Comparison of ENCODE assay signal across 14 cellular contexts in genomic region chr2:20378341-20378740, GRCh38.
"Had no signal": no experiment of that assay in that cellular context is flagged by ENCODE, and none has a peak within 500 bp of the region (broad histone marks: within the 10 kb centered on the region; RNA-seq: fewer than 3 reads in every experiment).

No MANE protein-coding gene starts in this region.

- H3K27me3 Mint-ChIP-seq: activated naive CD4-positive, alpha-beta T cell treated with anti-CD3 and anti-CD28 coated beads, Interleukin-2, amount 50 U/mL, for 24 hours had no signal

- H3K27ac Mint-ChIP-seq: activated CD4-positive, alpha-beta memory T cell treated with anti-CD3 and anti-CD28 coated beads, Interleukin-2, amount 10 ng/mL, durations not matched to agents 7 days and 5 days; activated CD4-positive, alpha-beta T cell treated with anti-CD3 and anti-CD28 coated beads, Interleukin-2, amount 10 ng/mL, durations not matched to agents 24 days and 14 days; activated naive CD4-positive, alpha-beta T cell treated with anti-CD3 and anti-CD28 coated beads, Interleukin-2, amount 50 U/mL, for 24 hours; activated T-helper 1 cell treated with anti-CD3 and anti-CD28 coated beads, Interleukin-12 subunit alpha, Interleukin-12 subunit beta, Interleukin-2, Interleukin-4 antibody, amounts not matched to agents 30 ng/mL and 10 ng/mL and 1 ng/mL, durations not matched to agents 14 hours and 24 hours and 36 hours; natural killer cell; stimulated activated naive B cell treated with anti-CD40 and anti-IgM and Interleukin-4, amounts not matched to agents 10 μg/mL and 1 μg/mL and 100 μg/mL, for 72 hours had no signal

- H3K36me3 Mint-ChIP-seq: activated naive CD4-positive, alpha-beta T cell treated with anti-CD3 and anti-CD28 coated beads, Interleukin-2, amount 50 U/mL, for 24 hours; brain; natural killer cell; stimulated activated naive B cell treated with anti-CD40 and anti-IgM and Interleukin-4, amounts not matched to agents 10 μg/mL and 1 μg/mL and 100 μg/mL, for 72 hours had no signal

- DNase-seq: activated CD4-positive, alpha-beta memory T cell treated with anti-CD3 and anti-CD28 coated beads, Interleukin-2, amount 10 ng/mL, durations not matched to agents 7 days and 5 days; activated CD4-positive, alpha-beta T cell treated with anti-CD3 and anti-CD28 coated beads, Interleukin-2, amount 10 ng/mL, durations not matched to agents 24 days and 14 days; activated gamma-delta T cell treated with Interleukin-2 at 50 U/mL for 16 hours; foreskin keratinocyte; natural killer cell; stimulated activated CD4-positive, alpha-beta T cell treated with anti-CD3 and anti-CD28 coated beads, Interleukin-2, amount 100 ng/mL, for 48 hours; stimulated activated CD8-positive, alpha-beta memory T cell treated with anti-CD3 and anti-CD28 coated beads, Interleukin-4, amount 100 ng/mL, for 48 hours; stimulated activated naive B cell treated with anti-CD40 and anti-IgM and Interleukin-4, amounts not matched to agents 10 μg/mL and 1 μg/mL and 100 μg/mL, for 72 hours had no signal

- H3K27me3 ChIP-seq: foreskin keratinocyte, neutrophil, ovary, testis had no signal

- H3K36me3 ChIP-seq: neutrophil, ovary had no signal

- H3K4me3 ChIP-seq: ovary, testis had no signal

- H3K27ac ChIP-seq: foreskin keratinocyte, neutrophil, testis had no signal

- H3K9me3 ChIP-seq: neutrophil, ovary, testis had no signal

- H3K9me3 Mint-ChIP-seq: activated CD4-positive, alpha-beta memory T cell treated with anti-CD3 and anti-CD28 coated beads, Interleukin-2, amount 10 ng/mL, durations not matched to agents 7 days and 5 days; activated CD4-positive, alpha-beta T cell treated with anti-CD3 and anti-CD28 coated beads, Interleukin-2, amount 10 ng/mL, durations not matched to agents 24 days and 14 days; activated naive CD4-positive, alpha-beta T cell treated with anti-CD3 and anti-CD28 coated beads, Interleukin-2, amount 50 U/mL, for 24 hours; activated T-helper 1 cell treated with anti-CD3 and anti-CD28 coated beads, Interleukin-12 subunit alpha, Interleukin-12 subunit beta, Interleukin-2, Interleukin-4 antibody, amounts not matched to agents 30 ng/mL and 10 ng/mL and 1 ng/mL, durations not matched to agents 14 hours and 24 hours and 36 hours; brain; natural killer cell; stimulated activated naive B cell treated with anti-CD40 and anti-IgM and Interleukin-4, amounts not matched to agents 10 μg/mL and 1 μg/mL and 100 μg/mL, for 72 hours had no signal

- H3K4me3 Mint-ChIP-seq: activated CD4-positive, alpha-beta memory T cell treated with anti-CD3 and anti-CD28 coated beads, Interleukin-2, amount 10 ng/mL, durations not matched to agents 7 days and 5 days; activated CD4-positive, alpha-beta T cell treated with anti-CD3 and anti-CD28 coated beads, Interleukin-2, amount 10 ng/mL, durations not matched to agents 24 days and 14 days; activated naive CD4-positive, alpha-beta T cell treated with anti-CD3 and anti-CD28 coated beads, Interleukin-2, amount 50 U/mL, for 24 hours; activated T-helper 1 cell treated with anti-CD3 and anti-CD28 coated beads, Interleukin-12 subunit alpha, Interleukin-12 subunit beta, Interleukin-2, Interleukin-4 antibody, amounts not matched to agents 30 ng/mL and 10 ng/mL and 1 ng/mL, durations not matched to agents 14 hours and 24 hours and 36 hours; brain; natural killer cell; stimulated activated naive B cell treated with anti-CD40 and anti-IgM and Interleukin-4, amounts not matched to agents 10 μg/mL and 1 μg/mL and 100 μg/mL, for 72 hours had no signal
